ENCODE assay signal across 1 cellular context in the genomic region with DNA sequence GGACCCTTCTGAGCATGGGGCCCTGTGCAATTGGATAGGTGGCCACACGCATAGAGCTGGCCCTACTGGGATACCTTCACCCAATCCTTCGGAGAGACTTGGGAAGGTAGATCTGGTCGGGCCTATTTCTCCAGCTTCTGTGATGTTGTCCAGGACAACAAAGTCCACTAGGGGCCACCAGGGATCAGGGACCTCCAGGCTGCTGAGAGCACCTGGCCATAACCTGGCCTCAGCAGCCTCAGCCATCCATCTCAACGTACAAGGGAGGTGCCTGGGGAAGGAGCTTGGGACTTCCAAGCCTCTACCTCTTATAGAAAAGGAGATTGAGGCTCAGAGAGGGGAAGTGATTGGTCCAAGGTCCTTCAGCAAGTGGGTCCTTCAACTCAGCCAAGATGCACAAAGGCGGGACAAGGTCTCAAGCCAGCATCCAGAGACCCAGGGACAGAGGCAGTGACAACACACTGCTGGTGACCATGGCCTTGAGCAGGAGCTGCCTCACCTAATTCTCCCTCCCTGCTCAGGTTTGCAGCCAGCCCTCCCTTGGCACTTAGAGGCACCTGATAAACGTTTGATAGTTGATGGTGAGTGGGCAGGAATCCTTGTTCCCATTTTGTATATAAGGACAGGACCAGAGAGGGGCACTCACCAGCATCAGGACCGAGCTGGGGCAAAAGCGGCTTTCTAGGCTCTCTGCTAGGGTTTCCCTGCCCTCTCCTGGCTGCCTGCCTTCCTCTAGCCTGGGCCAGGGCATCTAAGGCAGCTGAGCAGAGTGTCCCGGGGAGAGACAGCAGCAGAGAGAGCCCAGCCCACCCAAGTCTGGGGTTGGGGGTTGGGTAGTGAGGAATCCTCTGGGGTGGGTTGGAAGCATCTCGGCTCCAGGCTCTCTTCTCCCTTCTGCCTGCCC.
TF ChIP-seq lines count a peak whose summit lies in the region.

No MANE protein-coding gene starts in this region.

TF ChIP-seq in HepG2, 621 proteins besides CTCF, POLR2A, EP300 and RAD21:
- TF ChIP-seq GFI1 (CRISPR knock-in tag; IDR thresholded peaks at IDR 0.05; ENCODE audit: borderline replicate concordance) (no peak), ZFP90 (CRISPR knock-in tag; IDR thresholded peaks at IDR 0.05; ENCODE audit: borderline replicate concordance) (no peak)
